8 cellular contexts compared by ENCODE assay signal in the genomic region with DNA sequence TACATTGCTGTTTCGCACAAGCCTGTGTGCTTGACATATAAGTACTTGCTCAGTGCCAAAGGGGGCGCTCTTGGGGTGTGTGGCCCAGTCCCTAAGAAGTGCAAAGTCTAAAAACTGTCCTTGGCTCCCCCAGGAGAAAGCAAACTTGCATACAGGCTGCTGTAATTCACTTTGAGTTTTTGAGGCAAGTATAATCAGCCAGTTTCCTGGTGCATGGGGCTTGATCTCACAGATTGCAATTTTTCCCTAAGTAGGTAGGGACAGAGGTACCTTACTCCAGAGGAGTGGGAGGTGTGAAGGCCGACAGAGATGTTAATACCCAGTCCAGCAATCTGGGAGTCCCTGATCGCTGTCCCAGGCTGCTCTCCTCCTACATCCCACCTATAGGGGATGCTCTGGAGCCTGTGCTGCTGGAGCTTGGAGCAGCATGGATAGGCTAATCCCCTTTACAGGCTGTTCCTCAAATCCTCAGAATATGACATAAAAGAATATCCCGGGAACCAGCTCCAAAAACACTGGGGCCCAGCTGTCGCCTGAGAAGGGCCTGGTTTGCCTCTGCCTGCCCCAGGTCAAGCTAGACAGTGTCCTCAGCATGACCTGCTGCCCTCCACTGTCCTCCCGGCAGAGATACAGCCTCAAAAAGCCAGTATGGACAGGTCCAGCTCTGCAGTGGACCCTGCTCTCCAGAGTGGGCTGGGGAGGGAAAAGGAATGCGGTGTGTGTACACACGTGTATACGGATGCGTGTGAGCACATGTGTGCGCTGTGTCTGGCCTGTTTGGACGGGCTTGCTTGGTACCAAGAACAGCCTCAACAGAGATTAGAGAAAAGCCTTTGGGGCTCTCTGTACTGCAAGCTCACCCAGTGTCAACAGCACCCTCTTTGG.
A peak's percentile ranks its signal among the peaks of the same experiment; 100 is the strongest.
DNase-seq lines count a peak whose midpoint lies in the region; ATAC-seq and TF ChIP-seq lines count a peak whose summit lies in the region.

No MANE protein-coding gene starts in this region.

- no peak for TF ChIP-seq CTCF in activated CD8-positive, alpha-beta T cell treated with anti-CD3 and anti-CD28 coated beads for 36 hours (IDR thresholded peaks at IDR 0.05)
- TF ChIP-seq CTCF in type B pancreatic cell (conservative IDR thresholded peaks at IDR 0.05): peak; percentile 73
- TF ChIP-seq CTCF in omental fat pad (IDR thresholded peaks at IDR 0.05): no peak

- H3K9me3 Mint-ChIP-seq in activated CD8-positive, alpha-beta T cell treated with anti-CD3 and anti-CD28 coated beads for 36 hours: no peaks in the 10 kb centered on the region
- H3K9me3 Mint-ChIP-seq in type B pancreatic cell: no peaks in the 10 kb centered on the region

- ATAC-seq in activated CD8-positive, alpha-beta T cell treated with anti-CD3 and anti-CD28 coated beads for 36 hours: no peak
- ATAC-seq in omental fat pad (ENCODE audit: low FRiP score): no peak

- intact Hi-C loops in activated CD8-positive, alpha-beta T cell treated with anti-CD3 and anti-CD28 coated beads for 36 hours (cut with micrococcal nuclease): no loop called here

- peak; percentile 53 for DNase-seq in AG20443 (ENCODE audit: low spot score)
- peak in 73 of 76 experiments; percentile 12 to 87 (median 70) for DNase-seq in HUDEP-2 (lab: John Stamatoyannopoulos, UW; ENCODE audit: unreplicated experiment in 76 of 76)
- peak; percentile 44 for DNase-seq in activated CD8-positive, alpha-beta T cell treated with anti-CD3 and anti-CD28 coated beads for 36 hours
- DNase-seq in islet precursor cell: peak; percentile 78
- DNase-seq in type B pancreatic cell (ENCODE audit: extremely low spot score, unreplicated experiment): no peak
- DNase-seq in stimulated activated CD4-positive, alpha-beta T cell treated with anti-CD3 and anti-CD28 coated beads, Interleukin-1b, Interleukin-23, amount 100 ng/mL, for 48 hours: no peak
- no peak for DNase-seq in activated naive CD4-positive, alpha-beta T cell treated with Interleukin-2 at 50 U/mL for 16 hours
- DNase-seq in omental fat pad (ENCODE audit: low spot score): no peak

- H3K27me3 Mint-ChIP-seq in activated CD8-positive, alpha-beta T cell treated with anti-CD3 and anti-CD28 coated beads for 36 hours: no peaks in the 10 kb centered on the region
- H3K27me3 Mint-ChIP-seq in type B pancreatic cell: no peaks in the 10 kb centered on the region

- no peaks in the 10 kb centered on the region for H3K4me1 Mint-ChIP-seq in activated CD8-positive, alpha-beta T cell treated with anti-CD3 and anti-CD28 coated beads for 36 hours (ENCODE audit: low read depth)
- peaks cover 84% of the 10 kb centered on the region for H3K4me1 Mint-ChIP-seq in type B pancreatic cell (ENCODE audit: unreplicated experiment)

- CTCF ChIA-PET in activated CD8-positive, alpha-beta T cell treated with anti-CD3 and anti-CD28 coated beads for 36 hours (lab: Charles Lee): interaction anchor here (0.5 to 2.2 kb wide), 5 partner anchors 17 to 99 kb away, joined by 3 to 7 read pairs (median 4); no protein-coding TSS in a partner anchor

- no peaks in the 10 kb centered on the region for H3K36me3 Mint-ChIP-seq in activated CD8-positive, alpha-beta T cell treated with anti-CD3 and anti-CD28 coated beads for 36 hours (ENCODE audit: low read depth)
- H3K36me3 Mint-ChIP-seq in type B pancreatic cell: no peaks in the 10 kb centered on the region

- no peak overlapping the region for H3K27ac Mint-ChIP-seq in activated CD8-positive, alpha-beta T cell treated with anti-CD3 and anti-CD28 coated beads for 36 hours
- peak overlapping the region; percentile 92 for H3K27ac Mint-ChIP-seq in type B pancreatic cell

- POLR2A ChIA-PET in activated CD8-positive, alpha-beta T cell treated with anti-CD3 and anti-CD28 coated beads for 36 hours (lab: Charles Lee): no interaction called here

- no peak overlapping the region for H3K4me3 Mint-ChIP-seq in activated CD8-positive, alpha-beta T cell treated with anti-CD3 and anti-CD28 coated beads for 36 hours
- peak overlapping the region; percentile 41 for H3K4me3 Mint-ChIP-seq in type B pancreatic cell

Comparison
In these comparisons a context has a peak if more than half of its experiments do, and no peak if none do; other contexts are left out.
1. DNase-seq: peak in AG20443 (single experiment), HUDEP-2 (73 of 76), activated CD8-positive, alpha-beta T cell treated with anti-CD3 and anti-CD28 coated beads for 36 hours (single experiment) and islet precursor cell (single experiment); none in type B pancreatic cell (single experiment), stimulated activated CD4-positive, alpha-beta T cell treated with anti-CD3 and anti-CD28 coated beads, Interleukin-1b, Interleukin-23, amount 100 ng/mL, for 48 hours (single experiment), activated naive CD4-positive, alpha-beta T cell treated with Interleukin-2 at 50 U/mL for 16 hours (single experiment) and omental fat pad (single experiment).